Comparison of ENCODE assay signal across 18 cellular contexts in the genomic region with DNA sequence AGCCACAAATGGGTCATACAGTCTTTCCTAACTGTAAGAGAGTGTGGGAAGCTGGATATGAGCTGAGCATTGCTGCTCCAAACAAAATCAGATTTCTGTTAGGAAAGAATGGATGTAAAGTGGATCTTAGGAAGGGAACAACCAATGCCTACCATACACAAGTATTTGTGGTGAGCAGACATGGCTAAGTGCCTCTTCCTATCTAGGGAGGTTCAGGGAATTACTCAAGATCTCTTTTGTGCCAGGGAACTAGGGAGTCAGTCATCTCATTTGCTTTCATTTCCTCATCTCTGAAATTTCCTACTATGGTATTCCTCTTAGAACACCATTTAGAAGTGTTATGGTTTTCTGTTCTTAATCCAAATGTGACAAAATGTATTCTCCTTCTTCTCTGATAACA.
"Had no signal": no experiment of that assay in that cellular context is flagged by ENCODE, and none has a peak within 500 bp of the region (broad histone marks: within the 10 kb centered on the region; RNA-seq: fewer than 3 reads in every experiment).

No MANE protein-coding gene starts in this region.

- H3K27ac ChIP-seq: adrenal gland, left ventricle myocardium inferior, right atrium auricular region, tibial nerve, vagina had no signal

- H3K36me3 ChIP-seq: adrenal gland, left ventricle myocardium inferior, right atrium auricular region, tibial nerve, vagina had no signal

- H3K4me1 ChIP-seq: adrenal gland, left ventricle myocardium inferior, right atrium auricular region, tibial nerve, vagina had no signal

- H3K9me3 ChIP-seq: adrenal gland, tibial nerve, vagina had no signal

- H3K4me3 ChIP-seq: adrenal gland, left ventricle myocardium inferior, right atrium auricular region, tibial nerve, vagina had no signal

- H3K27me3 ChIP-seq: adrenal gland, right atrium auricular region, tibial nerve, vagina had no signal

- DNase-seq: activated CD4-positive, alpha-beta T cell treated with anti-CD3 and anti-CD28 coated beads for 48 hours; activated CD8-positive, alpha-beta T cell treated with anti-CD3 and anti-CD28 coated beads for 36 hours; activated effector memory CD4-positive, alpha-beta T cell treated with Interleukin-2 at 50 U/mL for 16 hours; activated T-cell treated with anti-CD3 and anti-CD28 coated beads, Interleukin-2, amount 50 U/mL, for 4 hours; hippocampal formation; left ventricle myocardium inferior; mesendoderm; nephron progenitor cell; small intestine; stimulated activated CD4-positive, alpha-beta T cell treated with anti-CD3 and anti-CD28 coated beads, Interleukin-4, amount 100 ng/mL, for 4 hours; stimulated activated CD8-positive, alpha-beta memory T cell treated with anti-CD3 and anti-CD28 coated beads, Interleukin-4, amount 100 ng/mL, for 48 hours; stimulated activated naive CD4-positive, alpha-beta T cell treated with Interleukin-2 at 50 U/mL for 16 hours; substantia nigra had no signal

- ATAC-seq: activated CD8-positive, alpha-beta T cell treated with anti-CD3 and anti-CD28 coated beads for 36 hours; activated T-cell treated with anti-CD3 and anti-CD28 coated beads, Interleukin-2, amount 50 U/mL, for 4 hours; WTC11 had no signal
